In genomic region chr2:181891258-181891965, GRCh38 we compare ENCODE assay signal across 1 cellular context.
TF ChIP-seq lines count a peak whose summit lies in the region.

ITPRID2 (plus strand) TSS chr2:181891730; CDS start chr2:181892067, 337 bp downstream.

TF ChIP-seq in K562, 482 proteins besides CTCF, POLR2A, EP300 and RAD21 (continued from another document and continues in another):
- peak; percentile 53; the same call in 1 of the 2 replicates for TF ChIP-seq ZNF592 (IDR thresholded peaks at IDR 0.05)
- TF ChIP-seq ZNF639 (CRISPR knock-in tag; conservative IDR thresholded peaks at IDR 0.05 in 1 of 2, IDR thresholded peaks at IDR 0.05 in 1 of 2): peak in 1 of 2 experiments; percentile 70; a peak in 1 of 4 replicates
- no peak for TF ChIP-seq HSF4 (CRISPR knock-in tag; IDR thresholded peaks at IDR 0.05; ENCODE audit: borderline replicate concordance)
- 0 out of 2 replicates have a peak, but pooled peaks have one; percentile 18 for TF ChIP-seq CC2D1A (IDR thresholded peaks at IDR 0.05)
- no peak for TF ChIP-seq ILF3 (IDR thresholded peaks at IDR 0.05; ENCODE audit: borderline replicate concordance)
- TF ChIP-seq U2AF1 (optimal IDR thresholded peaks at IDR 0.05; ENCODE audit: low read depth, low read length): peak; percentile 6
- TF ChIP-seq SLC30A9 (CRISPR knock-in tag; IDR thresholded peaks at IDR 0.05): no peak
- TF ChIP-seq KHSRP (IDR thresholded peaks at IDR 0.05): no peak
- TF ChIP-seq CEBPZ (IDR thresholded peaks at IDR 0.05; ENCODE audit: borderline replicate concordance, low read depth, low read length): no peak
- no peak for TF ChIP-seq KLF1 (tag; IDR thresholded peaks at IDR 0.05)
- peak; percentile 95 for TF ChIP-seq VEZF1 (CRISPR knock-in tag; IDR thresholded peaks at IDR 0.05)
- TF ChIP-seq TGIF2 (CRISPR knock-in tag; IDR thresholded peaks at IDR 0.05): no peak
- TF ChIP-seq ZNF212 (CRISPR knock-in tag; IDR thresholded peaks at IDR 0.05): no peak
- TF ChIP-seq ILK (tag; IDR thresholded peaks at IDR 0.05; ENCODE audit: borderline replicate concordance, low read depth): no peak
- peak; percentile 90 for TF ChIP-seq CCNT2 (IDR thresholded peaks at IDR 0.05; ENCODE audit: borderline replicate concordance, extremely low read depth, insufficient read length, low read depth, low read length)
- no peak for TF ChIP-seq ZNF512 (tag; IDR thresholded peaks at IDR 0.05)
- no peak for TF ChIP-seq ZBTB5 (IDR thresholded peaks at IDR 0.05)
- 0 out of 2 replicates have a peak, but pooled peaks have one; percentile 51 for TF ChIP-seq ZSCAN32 (CRISPR knock-in tag; IDR thresholded peaks at IDR 0.05)
- no peak for TF ChIP-seq ZNF12 (CRISPR knock-in tag; IDR thresholded peaks at IDR 0.05)
- TF ChIP-seq GABPB1 (CRISPR knock-in tag; IDR thresholded peaks at IDR 0.05): no peak
- TF ChIP-seq KDM1A (IDR thresholded peaks at IDR 0.05): no peak
- no peak for TF ChIP-seq TRIM28 (IDR thresholded peaks at IDR 0.05)
- peak; percentile 88 for TF ChIP-seq CXXC5 (CRISPR knock-in tag; IDR thresholded peaks at IDR 0.05)
- TF ChIP-seq ETV6 (IDR thresholded peaks at IDR 0.05; ENCODE audit: borderline replicate concordance in 1 of 2, low read depth in 2 of 2, low read length in 1 of 2): no peak
- no peak for TF ChIP-seq ETV6 (CRISPR knock-in tag; IDR thresholded peaks at IDR 0.05; ENCODE audit: borderline replicate concordance)
- no peak for TF ChIP-seq STAG1 (CRISPR knock-in tag; IDR thresholded peaks at IDR 0.05; ENCODE audit: borderline replicate concordance)
- no peak for TF ChIP-seq PREB (CRISPR knock-in tag; IDR thresholded peaks at IDR 0.05)
- no peak for TF ChIP-seq ZFP91 (CRISPR knock-in tag; IDR thresholded peaks at IDR 0.05)
- 0 out of 2 replicates have a peak, but pooled peaks have one; percentile 9 for TF ChIP-seq ELF1 (tag; IDR thresholded peaks at IDR 0.05)
- peak; percentile 19; the same call in 1 of the 2 replicates for TF ChIP-seq EGR1 (conservative IDR thresholded peaks at IDR 0.05)
- TF ChIP-seq FOXP4 (CRISPR knock-in tag; IDR thresholded peaks at IDR 0.05; ENCODE audit: borderline replicate concordance): no peak
- TF ChIP-seq FIP1L1 (IDR thresholded peaks at IDR 0.05; ENCODE audit: low read depth, low read length, poor library complexity, severe bottlenecking): no peak
- no peak for TF ChIP-seq TCF7 (IDR thresholded peaks at IDR 0.05; ENCODE audit: borderline replicate concordance)
- no peak for TF ChIP-seq ZZZ3 (IDR thresholded peaks at IDR 0.05)
- TF ChIP-seq ZBTB11 (CRISPR knock-in tag; IDR thresholded peaks at IDR 0.05): peak in 1 of 3 experiments; percentile 86; a peak in 2 of 6 replicates
